Comparison of ENCODE assay signal across 11 cellular contexts in the genomic region with DNA sequence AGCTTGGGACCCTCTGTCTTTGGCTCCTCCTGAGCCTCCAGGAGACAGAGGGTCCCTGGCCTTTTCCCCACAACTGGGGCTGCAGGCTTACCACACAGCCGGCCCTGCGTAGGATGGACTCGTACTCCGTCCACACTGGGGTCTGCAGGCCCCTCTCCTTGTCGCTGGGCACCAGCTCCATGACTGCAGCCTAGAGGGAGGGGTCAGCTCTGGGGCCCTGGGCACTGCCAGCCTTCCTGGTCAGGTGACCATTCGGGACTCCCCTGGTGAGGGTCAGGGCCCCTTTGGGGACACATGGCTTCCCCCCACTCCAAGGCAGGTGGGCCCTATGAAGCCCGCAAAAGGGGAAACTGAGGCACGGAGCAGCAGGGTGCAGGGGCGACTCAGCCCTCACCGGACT. TPM values are rescaled to one million over a fixed set of nuclear protein-coding genes. Genes with fewer than 3 reads are reported as not detected.
A peak's percentile ranks its signal among the peaks of the same experiment; 100 is the strongest.
DNase-seq lines count a peak whose midpoint lies in the region; ATAC-seq and TF ChIP-seq lines count a peak whose summit lies in the region.
"Had no signal": no experiment of that assay in that cellular context is flagged by ENCODE, and none has a peak within 500 bp of the region (broad histone marks: within the 10 kb centered on the region; RNA-seq: fewer than 3 reads in every experiment).

No MANE protein-coding gene starts in this region.

- H3K9ac ChIP-seq in DND-41 (ENCODE audit: low read depth, low read length): peak overlapping the region; percentile 60

- intact Hi-C loops in sigmoid colon (cut with DNase I): no loop called here

- no peak overlapping the region for H3K27ac ChIP-seq in DND-41 (ENCODE audit: low read length)
- H3K27ac ChIP-seq in Peyer's patch: peak overlapping the region in 1 of 4 donors; percentile 97
- H3K27ac ChIP-seq in sigmoid colon: no peak overlapping the region

- ATAC-seq in DND-41 (ENCODE audit: insufficient read depth, low read depth): no peak
- no peak for ATAC-seq in HG03039 (IDR thresholded peaks at IDR 0.05; ENCODE audit: unreplicated experiment)
- ATAC-seq in HG02973 (IDR thresholded peaks at IDR 0.05; ENCODE audit: unreplicated experiment): no peak
- ATAC-seq in activated CD4-positive, CD25-positive, alpha-beta regulatory T cell treated with anti-CD3 and anti-CD28 coated beads, Interleukin-2, amount 50 U/mL, for 24 hours: no peak
- ATAC-seq in GM19395 (IDR thresholded peaks at IDR 0.05; ENCODE audit: unreplicated experiment): no peak

- H3K9me3 ChIP-seq in DND-41 (ENCODE audit: insufficient read depth, low read length, severe bottlenecking) (no peaks in the 10 kb centered on the region), Peyer's patch (no peaks in the 10 kb centered on the region), sigmoid colon (no peaks in the 10 kb centered on the region)

- H3K79me2 ChIP-seq in DND-41 (ENCODE audit: insufficient read depth, low read length): no peaks in the 10 kb centered on the region

- TF ChIP-seq EP300 in sigmoid colon (IDR thresholded peaks at IDR 0.05): no peak

- WGBS in sigmoid colon, 2 donors: 80 to 81% methylated on average over 10 of the region's 10 CpGs

- no peak overlapping the region for H2AFZ ChIP-seq in DND-41 (ENCODE audit: low read depth, low read length)

- H3K4me1 ChIP-seq in DND-41 (ENCODE audit: insufficient read depth, low read length) (peaks cover 11% of the 10 kb centered on the region), Peyer's patch (peaks cover 7 to 39% (median 10%) of the 10 kb centered on the region in 4 donors), sigmoid colon (peaks cover 0 to 18% (median 16%) of the 10 kb centered on the region in 4 donors)

- H3K27me3 ChIP-seq in DND-41 (ENCODE audit: insufficient read depth, low read length, poor library complexity): no peaks in the 10 kb centered on the region
- no peaks in the 10 kb centered on the region for H3K27me3 ChIP-seq in Peyer's patch
- peaks cover 3 to 47% (median 26%) of the 10 kb centered on the region in 3 donors for H3K27me3 ChIP-seq in sigmoid colon

- DNase-seq in DND-41 (no peak), Peyer's patch (no peak), fibroblast of mammary gland (ENCODE audit: low read depth) (no peak), sigmoid colon (no peak)
- DNase-seq: amygdala had no signal

- H3K36me3 ChIP-seq in DND-41 (ENCODE audit: insufficient read depth, low read length): no peaks in the 10 kb centered on the region
- H3K36me3 ChIP-seq in Peyer's patch: peaks cover 0 to 22% (median 0%) of the 10 kb centered on the region in 3 donors
- peaks cover 0 to 3% (median 0%) of the 10 kb centered on the region in 4 donors for H3K36me3 ChIP-seq in sigmoid colon

- 0 out of 2 replicates have a peak, but pooled peaks cover 5% of the 10 kb centered on the region for H4K20me1 ChIP-seq in DND-41 (ENCODE audit: insufficient read depth, low read length)

- H3K4me2 ChIP-seq in DND-41 (ENCODE audit: insufficient read depth, low read length): peak overlapping the region; percentile 79

- TF ChIP-seq CTCF in DND-41 (IDR thresholded peaks at IDR 0.05; ENCODE audit: borderline replicate concordance, extremely low read depth, low read length, poor library complexity, severe bottlenecking) (no peak), Peyer's patch (IDR thresholded peaks at IDR 0.05) (no peak), fibroblast of mammary gland (conservative IDR thresholded peaks at IDR 0.05; ENCODE audit: control insufficient read depth, insufficient read depth, low read depth, low read length) (no peak), sigmoid colon (IDR thresholded peaks at IDR 0.05) (no peak)

- TF ChIP-seq POLR2A in Peyer's patch (IDR thresholded peaks at IDR 0.05) (no peak), sigmoid colon (IDR thresholded peaks at IDR 0.05) (no peak)

- peak overlapping the region in 1 of 2 experiments; percentile 66; a peak in 2 of 4 replicates for H3K4me3 ChIP-seq in DND-41 (ENCODE audit: low read depth in 1 of 2, low read length in 2 of 2)
- H3K4me3 ChIP-seq in Peyer's patch: peak overlapping the region; percentile 73 to 96 (median 85)
- H3K4me3 ChIP-seq in fibroblast of mammary gland (ENCODE audit: control insufficient read depth, low read depth, low read length): peak overlapping the region; percentile 34
- peak overlapping the region; percentile 37 to 62 (median 57) for H3K4me3 ChIP-seq in sigmoid colon

RNA-seq across cellular contexts. Expression of a gene that starts 1.3 kb away (rescaled TPM):
- 100 to 1,000 TPM in 3 of 4 donors, 10 to 100 TPM in 1; 88.3 to 214 (median 163) TPM for total RNA-seq in Peyer's patch
- total RNA-seq in sigmoid colon: 10 to 100 TPM in 2 of 4 donors, 1 to 10 TPM in 2; 8.0 to 25.7 (median 12.8) TPM
- polyA plus RNA-seq in sigmoid colon: 10 to 100 TPM; 39.0 to 98.0 (median 48.9) TPM

RNA-seq across cellular contexts. Expression of a gene that starts 9.4 kb away (rescaled TPM):
- total RNA-seq in Peyer's patch: 1,000 to 10,000 TPM in 3 of 4 donors, 10 to 100 TPM in 1; 52.8 to 2,204 (median 1,384) TPM
- total RNA-seq in sigmoid colon: 1 to 10 TPM in 1 of 4 donors, not detected in 3; 2.9 TPM
- 100 to 1,000 TPM in 1 of 3 donors, 10 to 100 TPM in 2; 73.4 to 102 (median 88.9) TPM for polyA plus RNA-seq in sigmoid colon
- total RNA-seq: lung microvascular endothelial cell, M059J had no signal

RNA-seq across cellular contexts. Expression of a gene that starts 16.6 kb away (rescaled TPM):
- 100 to 1,000 TPM in 3 of 4 donors, 10 to 100 TPM in 1; 87.5 to 211 (median 172) TPM for total RNA-seq in Peyer's patch
- 10 to 100 TPM; 58.6 to 87.0 (median 65.6) TPM for total RNA-seq in sigmoid colon
- 100 to 1,000 TPM; 187 to 360 (median 220) TPM for polyA plus RNA-seq in sigmoid colon

RNA-seq across cellular contexts. Expression of a gene that starts 19.9 kb away (rescaled TPM):
- total RNA-seq in Peyer's patch (1 to 10 TPM in 2 of 4 donors, under 1 TPM in 1, not detected in 1; 0.88 to 1.6 (median 1.5) TPM), sigmoid colon (1 to 10 TPM; 1.3 to 6.8 (median 5.4) TPM)
- polyA plus RNA-seq in sigmoid colon: 1 to 10 TPM in 1 of 3 donors, not detected in 2; 1.4 TPM
- total RNA-seq: lung microvascular endothelial cell, M059J had no signal

RNA-seq across cellular contexts. Expression of a gene that starts 22.5 kb away (rescaled TPM):
- total RNA-seq in Peyer's patch: 10 to 100 TPM; 19.8 to 53.7 (median 36.9) TPM
- 10 to 100 TPM in 3 of 4 donors, 1 to 10 TPM in 1; 6.4 to 11.8 (median 11.0) TPM for total RNA-seq in sigmoid colon
- 1 to 10 TPM; 5.4 to 8.7 (median 6.5) TPM for polyA plus RNA-seq in sigmoid colon

Comparison
In these comparisons a context has a peak if more than half of its experiments do, and no peak if none do; other contexts are left out.
1. RNA of a gene that starts 9.4 kb away (total RNA-seq): 52.8 to 2,204 TPM in Peyer's patch; 2.9 TPM in sigmoid colon; every median in the first group is over 10 times any median in the second.